1 cellular context compared by ENCODE assay signal in the genomic region with DNA sequence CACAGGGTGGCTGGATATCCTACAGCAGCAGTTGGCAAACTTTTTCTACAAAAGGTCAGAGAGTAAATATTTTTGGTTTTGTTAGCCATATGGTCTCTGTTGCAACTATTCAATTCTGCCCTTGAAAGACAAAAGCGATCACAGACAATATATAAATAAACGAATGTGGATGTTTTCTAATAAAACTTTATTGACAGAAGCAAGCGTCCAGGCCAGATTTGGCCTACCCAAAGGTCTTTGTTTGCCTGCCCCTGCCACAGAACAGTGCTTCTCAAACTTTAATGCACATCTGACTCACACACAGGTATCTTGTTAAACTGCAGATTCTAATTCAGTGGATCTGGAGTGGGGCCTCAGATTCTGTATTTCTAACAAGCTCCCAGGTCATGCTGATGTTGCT.
TF ChIP-seq lines count a peak whose summit lies in the region.

No MANE protein-coding gene starts in this region.

TF ChIP-seq in HCT116, 20 proteins besides CTCF, POLR2A, EP300 and RAD21:
- TF ChIP-seq SRF (IDR thresholded peaks at IDR 0.05; ENCODE audit: low read depth) (no peak), YY1 (IDR thresholded peaks at IDR 0.05; ENCODE audit: extremely low read depth, insufficient replicate concordance, low read depth, low read length) (no peak), SP1 (IDR thresholded peaks at IDR 0.05; ENCODE audit: low read depth) (no peak), ZNF274 (IDR thresholded peaks at IDR 0.05; ENCODE audit: low read depth, low read length) (no peak), POLR2AphosphoS5 (IDR thresholded peaks at IDR 0.05; ENCODE audit: low read depth, low read length) (no peak), EGR1 (IDR thresholded peaks at IDR 0.05; ENCODE audit: low read depth) (no peak), SIN3A (IDR thresholded peaks at IDR 0.05; ENCODE audit: low read depth) (no peak), ELF1 (IDR thresholded peaks at IDR 0.05; ENCODE audit: borderline replicate concordance, low read depth) (no peak), FOSL1 (IDR thresholded peaks at IDR 0.05; ENCODE audit: low read depth) (no peak), TCF7L2 (IDR thresholded peaks at IDR 0.05; ENCODE audit: borderline replicate concordance, extremely low read depth, insufficient read depth, insufficient read length) (no peak), ATF3 (IDR thresholded peaks at IDR 0.05) (no peak), CEBPB (IDR thresholded peaks at IDR 0.05; ENCODE audit: low read depth) (no peak), EZH2phosphoT487 (IDR thresholded peaks at IDR 0.05; ENCODE audit: borderline replicate concordance) (no peak), EZH2 (IDR thresholded peaks at IDR 0.05) (no peak), ZFX (IDR thresholded peaks at IDR 0.05) (no peak)
- TF ChIP-seq, protein P1, sequence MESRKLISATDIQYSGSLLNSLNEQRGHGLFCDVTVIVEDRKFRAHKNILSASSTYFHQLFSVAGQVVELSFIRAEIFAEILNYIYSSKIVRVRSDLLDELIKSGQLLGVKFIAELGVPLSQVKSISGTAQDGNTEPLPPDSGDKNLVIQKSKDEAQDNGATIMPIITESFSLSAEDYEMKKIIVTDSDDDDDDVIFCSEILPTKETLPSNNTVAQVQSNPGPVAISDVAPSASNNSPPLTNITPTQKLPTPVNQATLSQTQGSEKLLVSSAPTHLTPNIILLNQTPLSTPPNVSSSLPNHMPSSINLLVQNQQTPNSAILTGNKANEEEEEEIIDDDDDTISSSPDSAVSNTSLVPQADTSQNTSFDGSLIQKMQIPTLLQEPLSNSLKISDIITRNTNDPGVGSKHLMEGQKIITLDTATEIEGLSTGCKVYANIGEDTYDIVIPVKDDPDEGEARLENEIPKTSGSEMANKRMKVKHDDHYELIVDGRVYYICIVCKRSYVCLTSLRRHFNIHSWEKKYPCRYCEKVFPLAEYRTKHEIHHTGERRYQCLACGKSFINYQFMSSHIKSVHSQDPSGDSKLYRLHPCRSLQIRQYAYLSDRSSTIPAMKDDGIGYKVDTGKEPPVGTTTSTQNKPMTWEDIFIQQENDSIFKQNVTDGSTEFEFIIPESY (IDR thresholded peaks at IDR 0.05; ENCODE audit: extremely low read depth, insufficient replicate concordance, low read length) = no peak
- TF ChIP-seq, protein P2, sequence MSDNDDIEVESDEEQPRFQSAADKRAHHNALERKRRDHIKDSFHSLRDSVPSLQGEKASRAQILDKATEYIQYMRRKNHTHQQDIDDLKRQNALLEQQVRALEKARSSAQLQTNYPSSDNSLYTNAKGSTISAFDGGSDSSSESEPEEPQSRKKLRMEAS (IDR thresholded peaks at IDR 0.05) = no peak
